ENCODE assay signal across 15 cellular contexts in the genomic region with DNA sequence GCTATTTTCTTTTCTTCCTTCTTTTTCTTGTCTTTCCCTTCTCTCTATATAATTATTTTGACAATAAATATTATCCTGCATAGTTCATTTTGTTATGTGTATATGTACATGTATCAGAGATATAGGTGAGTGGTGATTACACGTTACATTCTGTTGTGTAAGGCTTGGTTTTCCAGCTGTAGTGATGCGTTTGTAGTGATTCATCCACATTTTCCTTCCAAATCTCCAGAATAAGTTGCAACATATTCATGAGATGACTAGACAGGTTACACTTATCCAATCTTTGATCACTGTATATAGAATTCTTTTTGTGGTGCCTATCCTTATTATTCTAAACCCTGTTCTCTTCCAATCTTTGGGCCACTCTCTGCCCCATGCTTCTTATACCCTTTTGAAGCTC.
"Had no signal": no experiment of that assay in that cellular context is flagged by ENCODE, and none has a peak within 500 bp of the region (broad histone marks: within the 10 kb centered on the region; RNA-seq: fewer than 3 reads in every experiment).

No MANE protein-coding gene starts in this region.

- H3K36me3 ChIP-seq: colonic mucosa, left ventricle myocardium inferior, ovary, right lobe of liver had no signal

- H3K27me3 ChIP-seq: colonic mucosa, ovary, right lobe of liver had no signal

- ATAC-seq: activated CD8-positive, alpha-beta memory T cell treated with anti-CD3 and anti-CD28 coated beads, Interleukin-2, amount 10 ng/mL, durations not matched to agents 7 days and 5 days; naive thymus-derived CD8-positive, alpha-beta T cell; right lobe of liver; T-cell had no signal

- H3K4me3 ChIP-seq: colonic mucosa, left ventricle myocardium inferior, ovary, right lobe of liver had no signal

- DNase-seq: activated CD4-positive, alpha-beta memory T cell treated with anti-CD3 and anti-CD28 coated beads, Interleukin-2, amount 10 ng/mL, durations not matched to agents 7 days and 5 days; activated CD4-positive, alpha-beta T cell treated with anti-CD3 and anti-CD28 coated beads for 48 hours; activated CD4-positive, CD25-positive, alpha-beta regulatory T cell; activated CD8-positive, alpha-beta memory T cell treated with anti-CD3 and anti-CD28 coated beads, Interleukin-2, amount 10 ng/mL, durations not matched to agents 7 days and 5 days; activated naive CD4-positive, alpha-beta T cell; colonic mucosa; foreskin melanocyte; left ventricle myocardium inferior; naive thymus-derived CD8-positive, alpha-beta T cell; ovary; right lobe of liver; small intestine; stimulated activated CD4-positive, alpha-beta T cell treated with anti-CD3 and anti-CD28 coated beads, Interleukin-15, amount 100 ng/mL, for 24 hours; stimulated activated CD4-positive, alpha-beta T cell treated with anti-CD3 and anti-CD28 coated beads, Interleukin-2, amount 100 ng/mL, for 48 hours; T-cell had no signal

- FAIRE-seq: small intestine had no signal
